Comparison of ENCODE assay signal across 15 cellular contexts in the genomic region with DNA sequence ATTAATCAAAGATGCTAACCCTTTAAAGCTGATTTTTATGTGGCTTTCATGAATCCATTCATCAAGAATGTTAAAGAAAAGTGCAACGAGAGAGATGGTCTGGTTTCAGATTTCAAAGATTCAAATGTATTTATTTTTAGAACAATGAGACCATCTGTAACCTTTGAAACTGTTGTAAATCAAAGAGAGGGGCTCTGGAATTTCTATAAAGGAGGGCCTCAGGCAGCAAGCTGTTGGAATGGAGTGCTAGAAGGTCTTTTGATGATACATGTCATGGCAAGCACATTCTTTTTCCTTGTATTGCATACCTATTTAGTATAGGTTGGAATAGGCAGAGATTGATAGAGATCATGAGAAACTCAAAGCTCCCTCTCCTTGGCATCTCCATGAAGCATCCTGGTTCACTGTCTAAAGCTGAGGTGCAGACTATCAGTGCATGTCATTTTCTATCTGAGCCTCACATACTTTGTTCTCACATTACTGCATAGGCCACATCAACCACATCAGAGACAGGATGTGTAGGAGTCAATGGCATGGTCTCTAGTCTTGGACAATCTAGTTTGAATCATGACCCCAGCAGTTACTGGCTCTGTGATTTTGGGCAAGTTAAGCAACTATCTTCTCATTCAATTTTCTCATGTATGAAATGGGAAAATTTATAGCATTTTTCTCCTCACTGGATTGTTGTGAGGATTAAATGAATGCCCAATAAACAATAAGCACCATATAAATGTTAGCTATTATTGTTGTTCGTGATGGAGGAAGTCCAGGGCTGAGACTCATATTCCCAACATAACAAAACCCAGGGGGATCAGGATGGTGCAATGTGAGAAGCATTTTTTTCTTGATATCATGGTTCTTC.
A peak's percentile ranks its signal among the peaks of the same experiment; 100 is the strongest.
DNase-seq lines count a peak whose midpoint lies in the region; ATAC-seq and TF ChIP-seq lines count a peak whose summit lies in the region.
"Had no signal": no experiment of that assay in that cellular context is flagged by ENCODE, and none has a peak within 500 bp of the region (broad histone marks: within the 10 kb centered on the region; RNA-seq: fewer than 3 reads in every experiment).

No MANE protein-coding gene starts in this region.

- DNase-seq in GM12865 (ENCODE audit: low read depth), result peak; percentile 6
- DNase-seq in NCI-H226, result peak; percentile 93
- DNase-seq in endodermal cell, result no peak
- peak; percentile 72 for DNase-seq in skeletal muscle cell (ENCODE audit: low read depth)
- no peak for DNase-seq in thyroid gland
- no peak for DNase-seq in left colon
- DNase-seq: activated CD4-positive, alpha-beta T cell treated with anti-CD3 and anti-CD28 coated beads for 36 hours; activated effector memory CD4-positive, alpha-beta T cell treated with anti-CD3 and anti-CD28 coated beads, Interleukin-2, amount 50 U/mL, for 16 hours; DMS53; NCI-H446; retina had no signal

- H3K4me3 ChIP-seq in GM12865 (ENCODE audit: low read depth, low read length), result no peak overlapping the region
- no peak overlapping the region for H3K4me3 ChIP-seq in endodermal cell (ENCODE audit: low read length)
- no peak overlapping the region for H3K4me3 ChIP-seq in skeletal muscle cell (ENCODE audit: low read depth, low read length)
- no peak overlapping the region for H3K4me3 ChIP-seq in thyroid gland (replicated peaks in 1 of 3)
- H3K4me3 ChIP-seq: tibial nerve had no signal

- H3K4me1 Mint-ChIP-seq in endodermal cell, result no peaks in the 10 kb centered on the region
- H3K4me1 Mint-ChIP-seq: activated CD4-positive, alpha-beta T cell treated with anti-CD3 and anti-CD28 coated beads for 36 hours; memory B cell had no signal

- H3K4me3 Mint-ChIP-seq in endodermal cell, result no peak overlapping the region
- H3K4me3 Mint-ChIP-seq: activated CD4-positive, alpha-beta T cell treated with anti-CD3 and anti-CD28 coated beads for 36 hours; memory B cell had no signal

- H3K4me1 ChIP-seq in endodermal cell (ENCODE audit: control insufficient read depth, insufficient read depth, low read length), result no peaks in the 10 kb centered on the region
- H3K4me1 ChIP-seq in thyroid gland, result no peaks in the 10 kb centered on the region
- H3K4me1 ChIP-seq: tibial nerve had no signal

- no peak for TF ChIP-seq CTCF in GM12865 (IDR thresholded peaks at IDR 0.05; ENCODE audit: insufficient read depth, low read depth, low read length, missing control alignments)
- no peak for TF ChIP-seq CTCF in endodermal cell (conservative IDR thresholded peaks at IDR 0.05)
- TF ChIP-seq CTCF in thyroid gland (IDR thresholded peaks at IDR 0.05), result no peak

- H3K36me3 ChIP-seq in endodermal cell (ENCODE audit: control insufficient read depth, insufficient read depth, low read length), result no peaks in the 10 kb centered on the region
- no peaks in the 10 kb centered on the region for H3K36me3 ChIP-seq in thyroid gland
- H3K36me3 ChIP-seq: tibial nerve had no signal

- intact Hi-C loops in thyroid gland (cut with DNase I), result no loop called here
- intact Hi-C loops in left colon (cut with DNase I, micrococcal nuclease), result no loop called here

- H3K27me3 Mint-ChIP-seq in endodermal cell (ENCODE audit: insufficient read depth), result no peaks in the 10 kb centered on the region
- H3K27me3 Mint-ChIP-seq: memory B cell had no signal

- WGBS in endodermal cell (ENCODE audit: insufficient coverage in 1 of 2, insufficient read length in 1 of 2), 2 experiments, result 0% methylated on average over 1 of the region's 2 CpGs; no CpG with 5 or more reads in 1 of the 2 experiments
- 43 to 49% methylated on average over 2 of the region's 2 CpGs for WGBS in thyroid gland, 2 donors

- H3K36me3 Mint-ChIP-seq in endodermal cell (ENCODE audit: low read depth), result no peaks in the 10 kb centered on the region
- H3K36me3 Mint-ChIP-seq: memory B cell had no signal

- ATAC-seq in HG02678 (IDR thresholded peaks at IDR 0.05; ENCODE audit: unreplicated experiment) (no peak), left colon (no peak)
- ATAC-seq: activated CD4-positive, alpha-beta T cell treated with anti-CD3 and anti-CD28 coated beads for 36 hours; Right ventricle myocardium inferior had no signal

- no peaks in the 10 kb centered on the region for H3K9me3 ChIP-seq in endodermal cell (ENCODE audit: control insufficient read depth, low read length)
- H3K9me3 ChIP-seq in thyroid gland, result no peaks in the 10 kb centered on the region
- H3K9me3 ChIP-seq: tibial nerve had no signal

- H3K27me3 ChIP-seq in endodermal cell (ENCODE audit: control insufficient read depth, insufficient read depth, low read length, poor library complexity, severe bottlenecking), result no peaks in the 10 kb centered on the region
- H3K27me3 ChIP-seq in thyroid gland, result no peaks in the 10 kb centered on the region
- H3K27me3 ChIP-seq: tibial nerve had no signal

- H3K27ac Mint-ChIP-seq in endodermal cell, result no peak overlapping the region
- H3K27ac Mint-ChIP-seq: activated CD4-positive, alpha-beta T cell treated with anti-CD3 and anti-CD28 coated beads for 36 hours; memory B cell had no signal

- no peak for TF ChIP-seq POLR2A in thyroid gland (IDR thresholded peaks at IDR 0.05)

- no peak overlapping the region for H3K9ac ChIP-seq in endodermal cell (ENCODE audit: extremely low read depth, low read length, poor library complexity, severe bottlenecking)

- no peaks in the 10 kb centered on the region for H3K9me3 Mint-ChIP-seq in endodermal cell

- H3K27ac ChIP-seq in endodermal cell (ENCODE audit: low read depth, low read length) (peak overlapping the region; percentile 9), thyroid gland (no peak overlapping the region)
- H3K27ac ChIP-seq: tibial nerve had no signal

Comparison
In these comparisons a context has a peak if more than half of its experiments do, and no peak if none do; other contexts are left out.
1. DNase-seq: peak in GM12865 (single experiment), NCI-H226 (single experiment) and skeletal muscle cell (single experiment); none in endodermal cell (single experiment), thyroid gland (0 of 2) and left colon (0 of 2).